ENCODE assay signal across 13 cellular contexts in the genomic region with DNA sequence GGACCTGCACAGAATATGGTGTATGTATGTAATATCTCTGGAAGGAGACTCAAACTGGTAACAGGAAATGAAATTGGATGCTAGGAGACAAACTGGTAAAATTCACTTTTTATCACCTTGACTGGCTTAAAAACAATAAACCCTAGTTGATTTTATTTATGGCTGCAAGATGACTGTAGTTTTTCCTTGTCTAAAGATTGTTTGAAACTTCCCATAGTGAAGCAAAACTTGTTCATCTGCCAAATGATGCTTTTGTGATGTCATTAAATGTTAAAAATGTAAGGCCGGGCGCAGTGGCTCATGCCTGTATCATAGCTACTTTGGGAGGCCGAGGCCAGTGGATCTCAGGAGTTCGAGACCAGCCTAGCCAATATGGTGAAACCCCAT. TPM values are rescaled to one million over a fixed set of nuclear protein-coding genes. Genes with fewer than 3 reads are reported as not detected.
DNase-seq lines count a peak whose midpoint lies in the region; TF ChIP-seq lines count a peak whose summit lies in the region.
"Had no signal": no experiment of that assay in that cellular context is flagged by ENCODE, and none has a peak within 500 bp of the region (broad histone marks: within the 10 kb centered on the region; RNA-seq: fewer than 3 reads in every experiment).

No MANE protein-coding gene starts in this region.

- H3K36me3 Mint-ChIP-seq in IgD-negative memory B cell (peaks cover 11% of the 10 kb centered on the region), neural crest cell (ENCODE audit: low read depth) (peaks cover 24% of the 10 kb centered on the region)
- peaks cover 36% of the 10 kb centered on the region for H3K36me3 Mint-ChIP-seq in activated naive CD8-positive, alpha-beta T cell treated with anti-CD3 and anti-CD28 coated beads for 36 hours

- H3K4me1 Mint-ChIP-seq in IgD-negative memory B cell, result peaks cover 7 to 18% (median 9%) of the 10 kb centered on the region in 3 donors
- H3K4me1 Mint-ChIP-seq in activated naive CD8-positive, alpha-beta T cell treated with anti-CD3 and anti-CD28 coated beads for 36 hours, result peaks cover 31% of the 10 kb centered on the region
- peaks cover 15% of the 10 kb centered on the region for H3K4me1 Mint-ChIP-seq in neural crest cell

- H3K27ac Mint-ChIP-seq in IgD-negative memory B cell (peak overlapping the region in 2 of 3 donors; percentile 25 to 41), neural crest cell (ENCODE audit: unreplicated experiment) (no peak overlapping the region)
- peak overlapping the region; percentile 37 for H3K27ac Mint-ChIP-seq in activated naive CD8-positive, alpha-beta T cell treated with anti-CD3 and anti-CD28 coated beads for 36 hours

- H3K4me3 Mint-ChIP-seq in IgD-negative memory B cell (peak overlapping the region in 1 of 4 donors; percentile 61), neural crest cell (peak overlapping the region; percentile 58)
- no peak overlapping the region for H3K4me3 Mint-ChIP-seq in activated naive CD8-positive, alpha-beta T cell treated with anti-CD3 and anti-CD28 coated beads for 36 hours

- TF ChIP-seq CTCF in neural crest cell (conservative IDR thresholded peaks at IDR 0.05), result no peak

- H3K9me3 Mint-ChIP-seq in IgD-negative memory B cell (no peaks in the 10 kb centered on the region), neural crest cell (no peaks in the 10 kb centered on the region)
- no peaks in the 10 kb centered on the region for H3K9me3 Mint-ChIP-seq in activated naive CD8-positive, alpha-beta T cell treated with anti-CD3 and anti-CD28 coated beads for 36 hours

- DNase-seq in activated naive CD8-positive, alpha-beta T cell treated with anti-CD3 and anti-CD28 coated beads for 36 hours, result no peak
- DNase-seq in neural crest cell (ENCODE audit: low read depth, low spot score) (no peak), HPDE6-E6E7 (ENCODE audit: extremely low spot score) (no peak), Kasumi-1 (lab: John Stamatoyannopoulos, UW) (no peak), DMS79 (lab: John Stamatoyannopoulos, UW) (no peak)
- DNase-seq: BE2C, KG1, NCI-H1694, SHP77 had no signal

- H3K27me3 Mint-ChIP-seq in IgD-negative memory B cell (no peaks in the 10 kb centered on the region), neural crest cell (ENCODE audit: low read depth) (no peaks in the 10 kb centered on the region)
- H3K27me3 Mint-ChIP-seq in activated naive CD8-positive, alpha-beta T cell treated with anti-CD3 and anti-CD28 coated beads for 36 hours, result no peaks in the 10 kb centered on the region

RNA-seq across cellular contexts. Expression of gene ECH1, which starts 2.5 kb away (rescaled TPM):
- polyA plus RNA-seq in IgD-negative memory B cell, result 307 TPM
- total RNA-seq in activated naive CD8-positive, alpha-beta T cell treated with anti-CD3 and anti-CD28 coated beads for 36 hours, result 100 to 1,000 TPM; 103 to 107 TPM
- 77.7 and 79.4 TPM in 2 replicates for total RNA-seq in neural crest cell

RNA-seq across cellular contexts. Expression of gene HNRNPL, which starts 15.7 kb away (rescaled TPM):
- polyA plus RNA-seq in IgD-negative memory B cell, result 78.9 TPM
- 100 to 1,000 TPM; 723 to 728 TPM for total RNA-seq in activated naive CD8-positive, alpha-beta T cell treated with anti-CD3 and anti-CD28 coated beads for 36 hours
- total RNA-seq in neural crest cell, result 718 and 728 TPM in 2 replicates

RNA-seq across cellular contexts. Expression of gene LGALS4, which starts 21.4 kb away (rescaled TPM):
- polyA plus RNA-seq in IgD-negative memory B cell, result not detected
- under 1 TPM; 0.33 to 0.56 TPM for total RNA-seq in activated naive CD8-positive, alpha-beta T cell treated with anti-CD3 and anti-CD28 coated beads for 36 hours
- total RNA-seq in neural crest cell, result 0.77 and 0.86 TPM in 2 replicates
- total RNA-seq: lung microvascular endothelial cell had no signal

RNA-seq across cellular contexts. Expression of gene RINL, which starts 44.0 kb away (rescaled TPM):
- polyA plus RNA-seq in IgD-negative memory B cell, result 61.3 TPM
- 10 to 100 TPM; 74.0 to 75.0 TPM for total RNA-seq in activated naive CD8-positive, alpha-beta T cell treated with anti-CD3 and anti-CD28 coated beads for 36 hours
- 1.4 and 1.6 TPM in 2 replicates for total RNA-seq in neural crest cell

RNA-seq across cellular contexts. Expression of gene LGALS7B, which starts 45.1 kb away (rescaled TPM):
- polyA plus RNA-seq in IgD-negative memory B cell, result not detected
- not detected for total RNA-seq in activated naive CD8-positive, alpha-beta T cell treated with anti-CD3 and anti-CD28 coated beads for 36 hours
- not detected in 2 replicates for total RNA-seq in neural crest cell
- total RNA-seq: GM12878, lung microvascular endothelial cell, subcutaneous adipose tissue had no signal
- polyA plus RNA-seq: GM12878 had no signal
